ENCODE assay signal across 12 cellular contexts in genomic region chr1:28296401-28297220, GRCh38. TPM values are rescaled to one million over a fixed set of nuclear protein-coding genes. Genes with fewer than 3 reads are reported as not detected.
DNase-seq lines count a peak whose midpoint lies in the region; ATAC-seq and TF ChIP-seq lines count a peak whose summit lies in the region.
"Had no signal": no experiment of that assay in that cellular context is flagged by ENCODE, and none has a peak within 500 bp of the region (broad histone marks: within the 10 kb centered on the region; RNA-seq: fewer than 3 reads in every experiment).

No MANE protein-coding gene starts in this region.

- no peak overlapping the region for H3K4me3 Mint-ChIP-seq in activated naive CD4-positive, alpha-beta T cell treated with anti-CD3 and anti-CD28 coated beads for 36 hours
- no peak overlapping the region for H3K4me3 Mint-ChIP-seq in stimulated activated naive CD8-positive, alpha-beta T cell treated with anti-CD3 and anti-CD28 coated beads, Interleukin-15, amount 100 ng/mL, for 72 hours

- no peak overlapping the region for H3K27ac Mint-ChIP-seq in activated naive CD4-positive, alpha-beta T cell treated with anti-CD3 and anti-CD28 coated beads for 36 hours
- H3K27ac Mint-ChIP-seq in stimulated activated naive CD8-positive, alpha-beta T cell treated with anti-CD3 and anti-CD28 coated beads, Interleukin-15, amount 100 ng/mL, for 72 hours, result no peak overlapping the region

- TF ChIP-seq CTCF in BJ (IDR thresholded peaks at IDR 0.05; ENCODE audit: insufficient read depth, low read depth, low read length), result no peak

- no peaks in the 10 kb centered on the region for H3K27me3 ChIP-seq in BJ (ENCODE audit: control insufficient read depth, insufficient read depth, low read length)

- no peaks in the 10 kb centered on the region for H3K9me3 Mint-ChIP-seq in activated naive CD4-positive, alpha-beta T cell treated with anti-CD3 and anti-CD28 coated beads for 36 hours
- no peaks in the 10 kb centered on the region for H3K9me3 Mint-ChIP-seq in stimulated activated naive CD8-positive, alpha-beta T cell treated with anti-CD3 and anti-CD28 coated beads, Interleukin-15, amount 100 ng/mL, for 72 hours

- ATAC-seq in GM18867 (IDR thresholded peaks at IDR 0.05; ENCODE audit: unreplicated experiment), result no peak
- no peak for ATAC-seq in stimulated activated naive CD8-positive, alpha-beta T cell treated with anti-CD3 and anti-CD28 coated beads, Interleukin-15, amount 100 ng/mL, for 72 hours

- no peaks in the 10 kb centered on the region for H3K36me3 ChIP-seq in BJ (ENCODE audit: control insufficient read depth, insufficient read depth, low read length)

- no peaks in the 10 kb centered on the region for H3K36me3 Mint-ChIP-seq in activated naive CD4-positive, alpha-beta T cell treated with anti-CD3 and anti-CD28 coated beads for 36 hours (ENCODE audit: low read depth)

- CTCF ChIA-PET in BJ (lab: Yijun Ruan, JAX), result no interaction called here
- CTCF ChIA-PET in activated naive CD4-positive, alpha-beta T cell treated with anti-CD3 and anti-CD28 coated beads for 36 hours (lab: Charles Lee), result interaction anchor here (0.8 kb wide), 1 partner anchor 15 kb away, joined by 4 read pairs; no protein-coding TSS in a partner anchor

- H3K4me3 ChIP-seq in BJ (ENCODE audit: low read depth, low read length), result 0 out of 2 replicates have a peak overlapping the region, but pooled peaks have one; percentile 1

- POLR2A ChIA-PET in BJ (lab: Charles Lee), result no interaction called here

- intact Hi-C loops in activated naive CD4-positive, alpha-beta T cell treated with anti-CD3 and anti-CD28 coated beads for 36 hours (cut with micrococcal nuclease), result no loop called here

- H3K27me3 Mint-ChIP-seq in activated naive CD4-positive, alpha-beta T cell treated with anti-CD3 and anti-CD28 coated beads for 36 hours (ENCODE audit: low read depth), result peaks cover 2% of the 10 kb centered on the region
- H3K27me3 Mint-ChIP-seq in stimulated activated naive CD8-positive, alpha-beta T cell treated with anti-CD3 and anti-CD28 coated beads, Interleukin-15, amount 100 ng/mL, for 72 hours, result peaks cover 15% of the 10 kb centered on the region

- DNase-seq in BJ (ENCODE audit: low read depth) (no peak), NCI-H146 treated with DMSO at 0.1 percent for 48 hours (lab: John Stamatoyannopoulos, UW; ENCODE audit: unreplicated experiment) (peak; percentile 19), ecto neural progenitor cell (ENCODE audit: low spot score) (peak; percentile 86), mucosa of gallbladder (ENCODE audit: low spot score) (peak; percentile 76), RPMI8226 (no peak)
- no peak for DNase-seq in activated naive CD4-positive, alpha-beta T cell treated with anti-CD3 and anti-CD28 coated beads for 36 hours
- DNase-seq in stimulated activated naive CD8-positive, alpha-beta T cell treated with anti-CD3 and anti-CD28 coated beads, Interleukin-15, amount 100 ng/mL, for 72 hours, result no peak
- DNase-seq: activated gamma-delta T cell treated with Interleukin-2 at 50 U/mL for 16 hours, hippocampal formation, KBM-7, SW 1271 had no signal

- no peaks in the 10 kb centered on the region for H3K4me1 Mint-ChIP-seq in activated naive CD4-positive, alpha-beta T cell treated with anti-CD3 and anti-CD28 coated beads for 36 hours (ENCODE audit: low read depth)
- H3K4me1 Mint-ChIP-seq in stimulated activated naive CD8-positive, alpha-beta T cell treated with anti-CD3 and anti-CD28 coated beads, Interleukin-15, amount 100 ng/mL, for 72 hours, result peaks cover 14% of the 10 kb centered on the region

RNA-seq across cellular contexts. Expression of gene MED18, which starts 32.2 kb away (rescaled TPM):
- 21.2 and 23.0 TPM in 2 replicates for polyA plus RNA-seq in BJ (2011; rRNA removed)
- 25.4 and 44.5 TPM in 2 replicates for polyA minus RNA-seq in BJ (2011; rRNA and poly(A)+ RNA removed)
- total RNA-seq in mucosa of gallbladder, result 13.1 TPM
- total RNA-seq in activated naive CD4-positive, alpha-beta T cell treated with anti-CD3 and anti-CD28 coated beads for 36 hours, result 10 to 100 TPM; 13.2 to 13.3 TPM

RNA-seq across cellular contexts. Expression of gene SESN2, which starts 37.3 kb away (rescaled TPM):
- polyA plus RNA-seq in BJ (2011; rRNA removed), result 35.4 and 53.4 TPM in 2 replicates
- polyA minus RNA-seq in BJ (2011; rRNA and poly(A)+ RNA removed), result 50.1 and 77.8 TPM in 2 replicates
- 19.6 TPM for total RNA-seq in mucosa of gallbladder
- 10 to 100 TPM; 46.2 to 46.9 TPM for total RNA-seq in activated naive CD4-positive, alpha-beta T cell treated with anti-CD3 and anti-CD28 coated beads for 36 hours

Comparison
In these comparisons a context has a peak if more than half of its experiments do, and no peak if none do; other contexts are left out.
1. DNase-seq: peak in NCI-H146 treated with DMSO at 0.1 percent for 48 hours (single experiment), ecto neural progenitor cell (single experiment) and mucosa of gallbladder (single experiment); none in BJ (single experiment), activated naive CD4-positive, alpha-beta T cell treated with anti-CD3 and anti-CD28 coated beads for 36 hours (single experiment), RPMI8226 (single experiment) and stimulated activated naive CD8-positive, alpha-beta T cell treated with anti-CD3 and anti-CD28 coated beads, Interleukin-15, amount 100 ng/mL, for 72 hours (0 of 2).